In the genomic region with DNA sequence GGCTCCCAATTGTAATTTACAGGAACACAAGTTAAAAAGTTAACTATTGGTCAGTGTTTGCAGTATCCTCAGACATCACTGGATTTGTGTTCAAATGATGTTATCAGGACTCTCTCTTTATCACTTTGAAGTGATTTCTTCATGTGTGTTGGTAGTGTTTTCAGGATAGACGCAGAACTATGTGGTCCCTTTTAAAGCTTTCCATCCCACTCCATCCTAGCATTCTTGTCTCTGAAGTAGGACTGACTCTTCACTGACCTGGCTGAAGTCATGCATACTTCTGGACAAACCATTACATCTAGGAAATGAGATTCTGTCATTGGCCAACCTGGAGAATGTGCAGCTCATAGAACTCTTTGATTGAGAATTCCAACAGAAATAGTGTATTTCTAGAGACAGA, we compare ENCODE assay signal across 16 cellular contexts.
DNase-seq lines count a peak whose midpoint lies in the region; ATAC-seq and TF ChIP-seq lines count a peak whose summit lies in the region.
"Had no signal": no experiment of that assay in that cellular context is flagged by ENCODE, and none has a peak within 500 bp of the region (broad histone marks: within the 10 kb centered on the region; RNA-seq: fewer than 3 reads in every experiment).

No MANE protein-coding gene starts in this region.

- DNase-seq in AG04449 (ENCODE audit: low read depth, low spot score): peak; percentile 36
- DNase-seq in LHCN-M2 (ENCODE audit: low read depth): peak; percentile 58
- peak; percentile 25 to 36 for DNase-seq in cardiac fibroblast (ENCODE audit: low read depth in 2 of 2)
- DNase-seq in kidney epithelial cell (ENCODE audit: low read depth): peak; percentile 70
- no peak for DNase-seq in DMS53 (lab: John Stamatoyannopoulos, UW)
- no peak for DNase-seq in activated T-cell treated with anti-CD3 and anti-CD28 coated beads, Interleukin-2, amount 50 U/mL, for 4 hours
- DNase-seq: EL, H9, MV-4-11, NCI-H1417, NCI-H187 treated with DMSO at 0.1 percent for 48 hours, NCI-H2171, NCI-H748 treated with DMSO at 0.1 percent for 48 hours, SJCRH30 had no signal

- peaks cover 2% of the 10 kb centered on the region for H3K27me3 Mint-ChIP-seq in activated T-cell treated with anti-CD3 and anti-CD28 coated beads, Interleukin-2, amount 50 U/mL, for 4 hours (ENCODE audit: low read depth)

- no peak for TF ChIP-seq CTCF in AG04449 (IDR thresholded peaks at IDR 0.05; ENCODE audit: insufficient read depth, low read length, missing control alignments)
- no peak for TF ChIP-seq CTCF in cardiac fibroblast (IDR thresholded peaks at IDR 0.05; ENCODE audit: low read depth, low read length)
- TF ChIP-seq CTCF in kidney epithelial cell (IDR thresholded peaks at IDR 0.05; ENCODE audit: insufficient read depth, low read length, poor library complexity, severe bottlenecking): no peak

- H3K4me3 Mint-ChIP-seq in activated T-cell treated with anti-CD3 and anti-CD28 coated beads, Interleukin-2, amount 50 U/mL, for 4 hours: no peak overlapping the region
- H3K4me3 Mint-ChIP-seq: H9 had no signal

- no peaks in the 10 kb centered on the region for H3K36me3 ChIP-seq in kidney epithelial cell (ENCODE audit: control insufficient read depth, insufficient read depth, low read length)

- H3K9me3 Mint-ChIP-seq in activated T-cell treated with anti-CD3 and anti-CD28 coated beads, Interleukin-2, amount 50 U/mL, for 4 hours: no peaks in the 10 kb centered on the region
- H3K9me3 Mint-ChIP-seq: H9 had no signal

- H3K4me1 Mint-ChIP-seq in activated T-cell treated with anti-CD3 and anti-CD28 coated beads, Interleukin-2, amount 50 U/mL, for 4 hours (ENCODE audit: low read depth): no peaks in the 10 kb centered on the region
- H3K4me1 Mint-ChIP-seq: H9 had no signal

- no peaks in the 10 kb centered on the region for H3K27me3 ChIP-seq in kidney epithelial cell (ENCODE audit: control insufficient read depth, insufficient read depth, low read length)
- H3K27me3 ChIP-seq: SJCRH30 had no signal

- no peak overlapping the region for H3K4me3 ChIP-seq in AG04449 (ENCODE audit: low read depth, low read length)
- H3K4me3 ChIP-seq in cardiac fibroblast (replicated peaks in 1 of 2; ENCODE audit: low read depth in 2 of 2, low read length in 2 of 2): no peak overlapping the region
- H3K4me3 ChIP-seq in kidney epithelial cell (ENCODE audit: low read depth, low read length): no peak overlapping the region
- H3K4me3 ChIP-seq: SJCRH30 had no signal

- CTCF ChIA-PET in AG04449 (lab: Yijun Ruan, JAX): interaction anchor here (0.9 to 3.2 kb wide), 2 partner anchors 12 to 222 kb away, joined by 3 to 21 read pairs; partner anchors contain the start of gene SRGAP1

- H3K36me3 Mint-ChIP-seq in activated T-cell treated with anti-CD3 and anti-CD28 coated beads, Interleukin-2, amount 50 U/mL, for 4 hours (ENCODE audit: insufficient read depth): no peaks in the 10 kb centered on the region

- POLR2A ChIA-PET in AG04449 (lab: Yijun Ruan, JAX): interaction anchor here (0.6 to 0.7 kb wide), 2 partner anchors 148 to 204 kb away, joined by 3 to 4 read pairs; no protein-coding TSS in a partner anchor

- ATAC-seq in HG02938 (IDR thresholded peaks at IDR 0.05; ENCODE audit: unreplicated experiment) (no peak), HG03521 (IDR thresholded peaks at IDR 0.05; ENCODE audit: unreplicated experiment) (no peak)
- ATAC-seq in activated T-cell treated with anti-CD3 and anti-CD28 coated beads, Interleukin-2, amount 50 U/mL, for 4 hours: no peak

Comparison
In these comparisons a context has a peak if more than half of its experiments do, and no peak if none do; other contexts are left out.
1. DNase-seq: peak in AG04449 (single experiment), LHCN-M2 (single experiment), cardiac fibroblast (2 of 2) and kidney epithelial cell (single experiment); none in DMS53 (single experiment) and activated T-cell treated with anti-CD3 and anti-CD28 coated beads, Interleukin-2, amount 50 U/mL, for 4 hours (single experiment).